Comparison of ENCODE assay signal across 7 cellular contexts in the genomic region with DNA sequence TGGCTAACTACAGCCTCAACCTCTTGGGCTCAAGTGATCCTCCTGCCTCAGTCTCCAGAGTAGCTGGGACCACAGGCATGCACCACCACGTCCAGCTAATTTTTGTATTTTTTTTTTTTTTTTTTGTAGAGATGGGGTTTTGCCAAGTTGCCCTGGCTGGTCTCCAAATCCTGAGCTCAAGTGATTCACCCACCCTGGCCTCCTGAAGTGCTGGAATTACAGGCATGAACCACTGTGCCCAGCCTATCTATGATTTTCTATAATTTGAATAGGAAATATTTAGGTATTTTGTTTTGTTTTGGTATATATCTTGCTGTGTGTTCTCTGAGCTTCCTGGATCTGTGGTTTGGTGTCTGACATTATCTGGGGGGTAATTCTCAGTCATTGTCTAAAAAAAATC.
DNase-seq lines count a peak whose midpoint lies in the region; ATAC-seq, FAIRE-seq and TF ChIP-seq lines count a peak whose summit lies in the region.
"Not testable (repeated sequence)": the region's sequence is repeated elsewhere in the genome, so short reads cannot be mapped to it uniquely, and the experiment has no call there.

No MANE protein-coding gene starts in this region.

- peak; percentile 1 for DNase-seq in EL
- DNase-seq in NCI-H226 = peak; percentile 48
- peak; percentile 45 for DNase-seq in astrocyte of the spinal cord (ENCODE audit: low read depth, low spot score)
- DNase-seq in bronchial epithelial cell (ENCODE audit: low read depth) = peak; percentile 41
- peak; percentile 30 for DNase-seq in dermis blood vessel endothelial cell
- DNase-seq in foreskin keratinocyte = peak; percentile 35 to 59
- peak; percentile 5 to 61 for DNase-seq in lung microvascular endothelial cell (ENCODE audit: low read depth in 2 of 2)

- not testable (repeated sequence) for H3K36me3 ChIP-seq in bronchial epithelial cell (ENCODE audit: control insufficient read depth, insufficient read depth, low read length)

- H3K27ac ChIP-seq in foreskin keratinocyte = not testable (repeated sequence)

- not testable (repeated sequence) for ATAC-seq in foreskin keratinocyte

- TF ChIP-seq CTCF in astrocyte of the spinal cord (IDR thresholded peaks at IDR 0.05; ENCODE audit: low read depth, low read length); bronchial epithelial cell (IDR thresholded peaks at IDR 0.05; ENCODE audit: insufficient read depth, low read length, severe bottlenecking); foreskin keratinocyte (conservative IDR thresholded peaks at IDR 0.05): not testable (repeated sequence)

- in situ Hi-C loops in astrocyte of the spinal cord (cut with HindIII; ENCODE audit: low sequenced_read_pairs) = not testable (repeated sequence)

- not testable (repeated sequence) for H3K4me3 ChIP-seq in astrocyte of the spinal cord (ENCODE audit: low read depth, low read length); bronchial epithelial cell (ENCODE audit: low read depth, low read length)

- H3K4me1 ChIP-seq in foreskin keratinocyte = not testable (repeated sequence)

- FAIRE-seq in bronchial epithelial cell (lab: Jason Lieb, UNC) = not testable (repeated sequence)

- not testable (repeated sequence) for H3K27me3 ChIP-seq in bronchial epithelial cell (ENCODE audit: control insufficient read depth, insufficient read depth, low read length); foreskin keratinocyte
